Comparison of ENCODE assay signal across 1 cellular context in the genomic region with DNA sequence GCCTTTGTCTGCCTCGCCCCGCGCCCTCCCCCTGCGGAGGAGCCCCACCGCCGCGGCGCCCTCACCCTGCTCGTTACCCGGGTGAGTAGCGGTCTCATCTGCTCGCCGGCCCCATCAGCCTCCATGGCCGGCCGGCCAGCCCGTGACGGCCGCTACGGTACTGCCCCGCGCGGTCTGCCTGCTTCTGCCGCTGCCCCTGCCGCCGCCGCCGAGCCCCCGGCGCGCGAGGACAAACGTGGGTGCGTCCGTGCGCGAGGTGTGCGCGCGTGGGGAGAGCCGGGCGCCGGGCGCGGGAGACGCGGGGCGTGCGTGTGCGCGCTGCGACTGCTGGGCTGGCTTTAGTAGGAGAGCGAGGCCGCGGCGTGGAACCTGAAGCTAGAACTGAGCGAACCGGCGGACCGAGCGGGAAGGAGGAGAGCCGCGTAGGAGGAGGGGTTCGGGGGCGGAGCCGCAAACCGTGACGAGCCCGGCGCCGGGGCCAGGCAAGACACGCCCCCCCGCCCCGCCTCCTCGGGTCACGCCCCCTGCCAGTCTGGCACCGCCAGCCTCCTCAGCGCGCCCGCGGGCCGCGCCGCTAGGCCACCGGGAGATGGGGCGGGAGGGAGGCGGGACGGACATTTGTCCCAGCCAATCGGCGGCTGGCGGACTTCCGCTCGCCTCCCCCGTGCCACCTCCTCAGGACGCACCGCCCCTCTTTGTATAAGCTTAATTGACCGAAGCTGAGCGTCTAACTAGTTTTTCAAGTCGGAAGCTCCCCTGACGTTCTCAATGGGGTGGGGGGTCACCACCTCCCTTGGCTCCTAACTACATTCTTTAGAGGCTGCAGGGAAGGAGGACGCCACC.
TF ChIP-seq lines count a peak whose summit lies in the region.

A gene (minus strand): TSS at position 383 of the 843 bp plus-strand sequence. CDS start 258 bp downstream, at position 125.

TF ChIP-seq in GM12878, 131 proteins besides CTCF, POLR2A, EP300 and RAD21 (continued from another document):
- TF ChIP-seq TBL1XR1 (IDR thresholded peaks at IDR 0.05; ENCODE audit: low read depth, low read length) (0 out of 2 replicates have a peak, but pooled peaks have one; percentile 15), HDAC6 (IDR thresholded peaks at IDR 0.05; ENCODE audit: unreplicated experiment) (peak; percentile 84), ZNF622 (IDR thresholded peaks at IDR 0.05) (no peak), TCF3 (IDR thresholded peaks at IDR 0.05; ENCODE audit: borderline replicate concordance, insufficient read depth, low read depth, low read length) (0 out of 2 replicates have a peak, but pooled peaks have one; percentile 56), TCF7 (IDR thresholded peaks at IDR 0.05; ENCODE audit: borderline replicate concordance) (no peak), PAX8 (IDR thresholded peaks at IDR 0.05) (no peak), SMARCA5 (IDR thresholded peaks at IDR 0.05) (peak; percentile 72), POLR2AphosphoS2 (IDR thresholded peaks at IDR 0.05; ENCODE audit: low read depth, low read length) (0 out of 2 replicates have a peak, but pooled peaks have one; percentile 46), ATF7 (IDR thresholded peaks at IDR 0.05; ENCODE audit: low read depth) (peak; percentile 25; the same call in 1 of the 2 replicates), SP1 (IDR thresholded peaks at IDR 0.05; ENCODE audit: low read depth, low read length) (peak; percentile 87), YY1 (IDR thresholded peaks at IDR 0.05; ENCODE audit: low read depth, low read length) (peak; percentile 21; the same call in 1 of the 2 replicates), HCFC1 (IDR thresholded peaks at IDR 0.05; ENCODE audit: low read length) (no peak), TAF1 (IDR thresholded peaks at IDR 0.05; ENCODE audit: borderline replicate concordance, low read depth, low read length) (peak; percentile 79; the same call in 1 of the 2 replicates), NBN (IDR thresholded peaks at IDR 0.05) (no peak), BHLHE40 (IDR thresholded peaks at IDR 0.05; ENCODE audit: borderline replicate concordance in 1 of 2, low read depth in 2 of 2, low read length in 1 of 2) (peak in 1 of 2 experiments; percentile 76; a peak in 2 of 4 replicates), MYB (IDR thresholded peaks at IDR 0.05; ENCODE audit: borderline replicate concordance, low read depth, low read length) (no peak), ZNF24 (IDR thresholded peaks at IDR 0.05) (peak; percentile 43; the same call in 1 of the 2 replicates), KLF5 (IDR thresholded peaks at IDR 0.05; ENCODE audit: partially characterized antibody) (peak; percentile 42)
- TF ChIP-seq, protein P1, sequence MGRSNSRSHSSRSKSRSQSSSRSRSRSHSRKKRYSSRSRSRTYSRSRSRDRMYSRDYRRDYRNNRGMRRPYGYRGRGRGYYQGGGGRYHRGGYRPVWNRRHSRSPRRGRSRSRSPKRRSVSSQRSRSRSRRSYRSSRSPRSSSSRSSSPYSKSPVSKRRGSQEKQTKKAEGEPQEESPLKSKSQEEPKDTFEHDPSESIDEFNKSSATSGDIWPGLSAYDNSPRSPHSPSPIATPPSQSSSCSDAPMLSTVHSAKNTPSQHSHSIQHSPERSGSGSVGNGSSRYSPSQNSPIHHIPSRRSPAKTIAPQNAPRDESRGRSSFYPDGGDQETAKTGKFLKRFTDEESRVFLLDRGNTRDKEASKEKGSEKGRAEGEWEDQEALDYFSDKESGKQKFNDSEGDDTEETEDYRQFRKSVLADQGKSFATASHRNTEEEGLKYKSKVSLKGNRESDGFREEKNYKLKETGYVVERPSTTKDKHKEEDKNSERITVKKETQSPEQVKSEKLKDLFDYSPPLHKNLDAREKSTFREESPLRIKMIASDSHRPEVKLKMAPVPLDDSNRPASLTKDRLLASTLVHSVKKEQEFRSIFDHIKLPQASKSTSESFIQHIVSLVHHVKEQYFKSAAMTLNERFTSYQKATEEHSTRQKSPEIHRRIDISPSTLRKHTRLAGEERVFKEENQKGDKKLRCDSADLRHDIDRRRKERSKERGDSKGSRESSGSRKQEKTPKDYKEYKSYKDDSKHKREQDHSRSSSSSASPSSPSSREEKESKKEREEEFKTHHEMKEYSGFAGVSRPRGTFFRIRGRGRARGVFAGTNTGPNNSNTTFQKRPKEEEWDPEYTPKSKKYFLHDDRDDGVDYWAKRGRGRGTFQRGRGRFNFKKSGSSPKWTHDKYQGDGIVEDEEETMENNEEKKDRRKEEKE (IDR thresholded peaks at IDR 0.05), result 0 out of 2 replicates have a peak, but pooled peaks have one; percentile 22
- TF ChIP-seq, protein P2, sequence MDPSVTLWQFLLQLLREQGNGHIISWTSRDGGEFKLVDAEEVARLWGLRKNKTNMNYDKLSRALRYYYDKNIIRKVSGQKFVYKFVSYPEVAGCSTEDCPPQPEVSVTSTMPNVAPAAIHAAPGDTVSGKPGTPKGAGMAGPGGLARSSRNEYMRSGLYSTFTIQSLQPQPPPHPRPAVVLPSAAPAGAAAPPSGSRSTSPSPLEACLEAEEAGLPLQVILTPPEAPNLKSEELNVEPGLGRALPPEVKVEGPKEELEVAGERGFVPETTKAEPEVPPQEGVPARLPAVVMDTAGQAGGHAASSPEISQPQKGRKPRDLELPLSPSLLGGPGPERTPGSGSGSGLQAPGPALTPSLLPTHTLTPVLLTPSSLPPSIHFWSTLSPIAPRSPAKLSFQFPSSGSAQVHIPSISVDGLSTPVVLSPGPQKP (IDR thresholded peaks at IDR 0.05; ENCODE audit: low read depth, low read length), result peak; percentile 91
- TF ChIP-seq, protein P3, sequence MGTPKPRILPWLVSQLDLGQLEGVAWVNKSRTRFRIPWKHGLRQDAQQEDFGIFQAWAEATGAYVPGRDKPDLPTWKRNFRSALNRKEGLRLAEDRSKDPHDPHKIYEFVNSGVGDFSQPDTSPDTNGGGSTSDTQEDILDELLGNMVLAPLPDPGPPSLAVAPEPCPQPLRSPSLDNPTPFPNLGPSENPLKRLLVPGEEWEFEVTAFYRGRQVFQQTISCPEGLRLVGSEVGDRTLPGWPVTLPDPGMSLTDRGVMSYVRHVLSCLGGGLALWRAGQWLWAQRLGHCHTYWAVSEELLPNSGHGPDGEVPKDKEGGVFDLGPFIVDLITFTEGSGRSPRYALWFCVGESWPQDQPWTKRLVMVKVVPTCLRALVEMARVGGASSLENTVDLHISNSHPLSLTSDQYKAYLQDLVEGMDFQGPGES (IDR thresholded peaks at IDR 0.05), result peak; percentile 72; the same call in 1 of the 2 replicates
- TF ChIP-seq, protein P4, sequence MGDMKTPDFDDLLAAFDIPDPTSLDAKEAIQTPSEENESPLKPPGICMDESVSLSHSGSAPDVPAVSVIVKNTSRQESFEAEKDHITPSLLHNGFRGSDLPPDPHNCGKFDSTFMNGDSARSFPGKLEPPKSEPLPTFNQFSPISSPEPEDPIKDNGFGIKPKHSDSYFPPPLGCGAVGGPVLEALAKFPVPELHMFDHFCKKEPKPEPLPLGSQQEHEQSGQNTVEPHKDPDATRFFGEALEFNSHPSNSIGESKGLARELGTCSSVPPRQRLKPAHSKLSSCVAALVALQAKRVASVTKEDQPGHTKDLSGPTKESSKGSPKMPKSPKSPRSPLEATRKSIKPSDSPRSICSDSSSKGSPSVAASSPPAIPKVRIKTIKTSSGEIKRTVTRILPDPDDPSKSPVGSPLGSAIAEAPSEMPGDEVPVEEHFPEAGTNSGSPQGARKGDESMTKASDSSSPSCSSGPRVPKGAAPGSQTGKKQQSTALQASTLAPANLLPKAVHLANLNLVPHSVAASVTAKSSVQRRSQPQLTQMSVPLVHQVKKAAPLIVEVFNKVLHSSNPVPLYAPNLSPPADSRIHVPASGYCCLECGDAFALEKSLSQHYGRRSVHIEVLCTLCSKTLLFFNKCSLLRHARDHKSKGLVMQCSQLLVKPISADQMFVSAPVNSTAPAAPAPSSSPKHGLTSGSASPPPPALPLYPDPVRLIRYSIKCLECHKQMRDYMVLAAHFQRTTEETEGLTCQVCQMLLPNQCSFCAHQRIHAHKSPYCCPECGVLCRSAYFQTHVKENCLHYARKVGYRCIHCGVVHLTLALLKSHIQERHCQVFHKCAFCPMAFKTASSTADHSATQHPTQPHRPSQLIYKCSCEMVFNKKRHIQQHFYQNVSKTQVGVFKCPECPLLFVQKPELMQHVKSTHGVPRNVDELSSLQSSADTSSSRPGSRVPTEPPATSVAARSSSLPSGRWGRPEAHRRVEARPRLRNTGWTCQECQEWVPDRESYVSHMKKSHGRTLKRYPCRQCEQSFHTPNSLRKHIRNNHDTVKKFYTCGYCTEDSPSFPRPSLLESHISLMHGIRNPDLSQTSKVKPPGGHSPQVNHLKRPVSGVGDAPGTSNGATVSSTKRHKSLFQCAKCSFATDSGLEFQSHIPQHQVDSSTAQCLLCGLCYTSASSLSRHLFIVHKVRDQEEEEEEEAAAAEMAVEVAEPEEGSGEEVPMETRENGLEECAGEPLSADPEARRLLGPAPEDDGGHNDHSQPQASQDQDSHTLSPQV (IDR thresholded peaks at IDR 0.05), result 0 out of 2 replicates have a peak, but pooled peaks have one; percentile 29
- TF ChIP-seq, protein P5, sequence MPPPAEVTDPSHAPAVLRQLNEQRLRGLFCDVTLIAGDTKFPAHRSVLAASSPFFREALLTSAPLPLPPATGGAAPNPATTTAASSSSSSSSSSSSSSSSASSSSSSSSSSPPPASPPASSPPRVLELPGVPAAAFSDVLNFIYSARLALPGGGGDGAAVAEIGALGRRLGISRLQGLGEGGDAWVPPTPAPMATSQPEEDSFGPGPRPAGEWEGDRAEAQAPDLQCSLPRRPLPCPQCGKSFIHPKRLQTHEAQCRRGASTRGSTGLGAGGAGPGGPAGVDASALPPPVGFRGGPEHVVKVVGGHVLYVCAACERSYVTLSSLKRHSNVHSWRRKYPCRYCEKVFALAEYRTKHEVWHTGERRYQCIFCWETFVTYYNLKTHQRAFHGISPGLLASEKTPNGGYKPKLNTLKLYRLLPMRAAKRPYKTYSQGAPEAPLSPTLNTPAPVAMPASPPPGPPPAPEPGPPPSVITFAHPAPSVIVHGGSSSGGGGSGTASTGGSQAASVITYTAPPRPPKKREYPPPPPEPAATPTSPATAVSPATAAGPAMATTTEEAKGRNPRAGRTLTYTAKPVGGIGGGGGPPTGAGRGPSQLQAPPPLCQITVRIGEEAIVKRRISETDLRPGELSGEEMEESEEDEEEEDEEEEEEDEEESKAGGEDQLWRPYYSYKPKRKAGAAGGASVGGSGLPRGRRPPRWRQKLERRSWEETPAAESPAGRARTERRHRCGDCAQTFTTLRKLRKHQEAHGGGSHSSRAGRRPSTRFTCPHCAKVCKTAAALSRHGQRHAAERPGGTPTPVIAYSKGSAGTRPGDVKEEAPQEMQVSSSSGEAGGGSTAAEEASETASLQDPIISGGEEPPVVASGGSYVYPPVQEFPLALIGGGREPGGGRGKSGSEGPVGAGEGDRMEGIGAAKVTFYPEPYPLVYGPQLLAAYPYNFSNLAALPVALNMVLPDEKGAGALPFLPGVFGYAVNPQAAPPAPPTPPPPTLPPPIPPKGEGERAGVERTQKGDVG (CRISPR knock-in tag; IDR thresholded peaks at IDR 0.05), result no peak
